17 cellular contexts compared by ENCODE assay signal in genomic region chr6:143696327-143697000, GRCh38. TPM values are rescaled to one million over a fixed set of nuclear protein-coding genes. Genes with fewer than 3 reads are reported as not detected.
A peak's percentile ranks its signal among the peaks of the same experiment; 100 is the strongest.
DNase-seq lines count a peak whose midpoint lies in the region; ATAC-seq and TF ChIP-seq lines count a peak whose summit lies in the region.
"Had no signal": no experiment of that assay in that cellular context is flagged by ENCODE, and none has a peak within 500 bp of the region (broad histone marks: within the 10 kb centered on the region; RNA-seq: fewer than 3 reads in every experiment).

No MANE protein-coding gene starts in this region.

- H3K4me1 ChIP-seq in right atrium auricular region (peaks cover 0 to 73% of the 10 kb centered on the region in 2 donors), esophagus muscularis mucosa (peaks cover 76 to 97% (median 96%) of the 10 kb centered on the region in 4 donors), osteoblast (ENCODE audit: insufficient read depth, low read length) (peaks cover 26% of the 10 kb centered on the region), uterus (peaks cover 0 to 18% of the 10 kb centered on the region in 2 donors)

- TF ChIP-seq EP300 in esophagus muscularis mucosa (IDR thresholded peaks at IDR 0.05) = no peak

- POLR2A ChIA-PET in activated CD4-positive, alpha-beta memory T cell treated with anti-CD3 and anti-CD28 coated beads for 36 hours (lab: Charles Lee) = interaction anchor here (0.6 kb wide), 1 partner anchor 63 kb away, joined by 3 read pairs; no protein-coding TSS in a partner anchor

- H3K4me3 Mint-ChIP-seq in activated CD4-positive, alpha-beta memory T cell treated with anti-CD3 and anti-CD28 coated beads for 36 hours = no peak overlapping the region
- no peak overlapping the region for H3K4me3 Mint-ChIP-seq in activated T-helper 2 cell treated with anti-CD3 and anti-CD28 coated beads, Interferon-gamma antibody, Interleukin-2, Interleukin-4, amounts not matched to agents 10 μg/mL and 5 μg/mL and 100 μg/mL, durations not matched to agents 14 hours and 24 hours and 36 hours (ENCODE audit: low read depth)
- H3K4me3 Mint-ChIP-seq: activated CD8-positive, alpha-beta T cell treated with anti-CD3 and anti-CD28 coated beads, Interleukin-2, amount 10 ng/mL, durations not matched to agents 7 days and 5 days; activated T-helper 17 cell treated with anti-CD3 and anti-CD28 coated beads, Interleukin-2, amount 50 U/mL, for 72 hours had no signal

- no peaks in the 10 kb centered on the region for H3K27me3 Mint-ChIP-seq in activated CD4-positive, alpha-beta memory T cell treated with anti-CD3 and anti-CD28 coated beads for 36 hours
- H3K27me3 Mint-ChIP-seq in activated T-helper 2 cell treated with anti-CD3 and anti-CD28 coated beads, Interferon-gamma antibody, Interleukin-2, Interleukin-4, amounts not matched to agents 10 μg/mL and 5 μg/mL and 100 μg/mL, durations not matched to agents 14 hours and 24 hours and 36 hours (ENCODE audit: low read depth) = no peaks in the 10 kb centered on the region
- H3K27me3 Mint-ChIP-seq: activated T-helper 17 cell treated with anti-CD3 and anti-CD28 coated beads, Interleukin-2, amount 50 U/mL, for 72 hours had no signal

- H3K36me3 ChIP-seq in right atrium auricular region = no peaks in the 10 kb centered on the region
- no peaks in the 10 kb centered on the region for H3K36me3 ChIP-seq in esophagus muscularis mucosa
- no peaks in the 10 kb centered on the region for H3K36me3 ChIP-seq in osteoblast (ENCODE audit: insufficient read depth, low read length)
- H3K36me3 ChIP-seq in uterus = no peaks in the 10 kb centered on the region
- H3K36me3 ChIP-seq: ovary had no signal

- intact Hi-C loops in Right ventricle myocardium superior (cut with DNase I) = no loop called here
- intact Hi-C loops in esophagus muscularis mucosa (cut with DNase I) = no loop called here
- intact Hi-C loops in uterus (cut with DNase I; ENCODE audit: low total_unique reads) = no loop called here
- intact Hi-C loops in activated CD4-positive, alpha-beta memory T cell treated with anti-CD3 and anti-CD28 coated beads for 36 hours (cut with micrococcal nuclease) = no loop called here
- intact Hi-C loops in activated T-helper 2 cell treated with anti-CD3 and anti-CD28 coated beads, Interferon-gamma antibody, Interleukin-2, Interleukin-4, amounts not matched to agents 10 μg/mL and 5 μg/mL and 100 μg/mL, durations not matched to agents 14 hours and 24 hours and 36 hours (cut with micrococcal nuclease) = no loop called here

- no peak overlapping the region for H3K27ac Mint-ChIP-seq in activated CD4-positive, alpha-beta memory T cell treated with anti-CD3 and anti-CD28 coated beads for 36 hours
- no peak overlapping the region for H3K27ac Mint-ChIP-seq in activated T-helper 2 cell treated with anti-CD3 and anti-CD28 coated beads, Interferon-gamma antibody, Interleukin-2, Interleukin-4, amounts not matched to agents 10 μg/mL and 5 μg/mL and 100 μg/mL, durations not matched to agents 14 hours and 24 hours and 36 hours
- H3K27ac Mint-ChIP-seq: activated CD8-positive, alpha-beta T cell treated with anti-CD3 and anti-CD28 coated beads, Interleukin-2, amount 10 ng/mL, durations not matched to agents 7 days and 5 days; activated T-helper 17 cell treated with anti-CD3 and anti-CD28 coated beads, Interleukin-2, amount 50 U/mL, for 72 hours had no signal

- DNase-seq in right atrium auricular region (ENCODE audit: low spot score) (no peak), Right ventricle myocardium superior (no peak), esophagus muscularis mucosa (ENCODE audit: extremely low spot score) (no peak), osteoblast (ENCODE audit: insufficient read length, low spot score, missing footprints) (no peak), uterus (no peak)
- no peak for DNase-seq in activated CD4-positive, alpha-beta memory T cell treated with anti-CD3 and anti-CD28 coated beads for 36 hours
- no peak for DNase-seq in activated T-helper 2 cell treated with anti-CD3 and anti-CD28 coated beads, Interferon-gamma antibody, Interleukin-2, Interleukin-4, amounts not matched to agents 10 μg/mL and 5 μg/mL and 100 μg/mL, durations not matched to agents 14 hours and 24 hours and 36 hours (ENCODE audit: low spot score)
- no peak for DNase-seq in activated T-cell treated with anti-CD3 and anti-CD28 coated beads, Interleukin-2, amount 50 U/mL, for 1 hour
- DNase-seq: ACHN; activated CD8-positive, alpha-beta T cell treated with anti-CD3 and anti-CD28 coated beads, Interleukin-2, amount 10 ng/mL, durations not matched to agents 7 days and 5 days; amygdala; NCI-H1694; ovary; stimulated activated CD4-positive, alpha-beta T cell treated with anti-CD3 and anti-CD28 coated beads, Interleukin-15, amount 100 ng/mL, for 24 hours had no signal

- H2AFZ ChIP-seq in osteoblast (ENCODE audit: low read length) = no peak overlapping the region

- H4K20me1 ChIP-seq in osteoblast (ENCODE audit: insufficient read depth, low read length) = peaks cover 12% of the 10 kb centered on the region

- H3K4me3 ChIP-seq in right atrium auricular region = no peak overlapping the region
- H3K4me3 ChIP-seq in esophagus muscularis mucosa = no peak overlapping the region
- H3K4me3 ChIP-seq in osteoblast (ENCODE audit: insufficient read depth, low read length) = no peak overlapping the region
- no peak overlapping the region for H3K4me3 ChIP-seq in uterus
- H3K4me3 ChIP-seq: ovary had no signal

- CTCF ChIA-PET in activated CD4-positive, alpha-beta memory T cell treated with anti-CD3 and anti-CD28 coated beads for 36 hours (lab: Charles Lee) = no interaction called here

- peak overlapping the region; percentile 47 for H3K4me2 ChIP-seq in osteoblast (ENCODE audit: insufficient read depth, low read length)
- H3K4me2 ChIP-seq: KMS-11 had no signal

- peak overlapping the region; percentile 16 to 30 for H3K27ac ChIP-seq in right atrium auricular region
- peak overlapping the region; percentile 20 to 55 (median 52) for H3K27ac ChIP-seq in esophagus muscularis mucosa (replicated peaks in 1 of 4)
- peak overlapping the region; percentile 23 for H3K27ac ChIP-seq in osteoblast (ENCODE audit: low read depth, low read length)
- H3K27ac ChIP-seq in uterus = peak overlapping the region; percentile 33 to 58
- H3K27ac ChIP-seq: KMS-11 had no signal

- TF ChIP-seq CTCF in right atrium auricular region (IDR thresholded peaks at IDR 0.05) (no peak), esophagus muscularis mucosa (IDR thresholded peaks at IDR 0.05) (no peak), osteoblast (IDR thresholded peaks at IDR 0.05; ENCODE audit: extremely low read depth, low read depth, low read length) (no peak), uterus (IDR thresholded peaks at IDR 0.05) (no peak)

- no peak for ATAC-seq in Right ventricle myocardium superior (ENCODE audit: poor library complexity)
- ATAC-seq: activated CD8-positive, alpha-beta T cell treated with anti-CD3 and anti-CD28 coated beads, Interleukin-2, amount 10 ng/mL, durations not matched to agents 7 days and 5 days; activated T-helper 17 cell treated with anti-CD3 and anti-CD28 coated beads, Interleukin-2, amount 50 U/mL, for 72 hours; HCT116 had no signal

- H3K36me3 Mint-ChIP-seq in activated CD4-positive, alpha-beta memory T cell treated with anti-CD3 and anti-CD28 coated beads for 36 hours = no peaks in the 10 kb centered on the region
- H3K36me3 Mint-ChIP-seq in activated T-helper 2 cell treated with anti-CD3 and anti-CD28 coated beads, Interferon-gamma antibody, Interleukin-2, Interleukin-4, amounts not matched to agents 10 μg/mL and 5 μg/mL and 100 μg/mL, durations not matched to agents 14 hours and 24 hours and 36 hours (ENCODE audit: low read depth) = no peaks in the 10 kb centered on the region

- peaks cover 48% of the 10 kb centered on the region for H3K4me1 Mint-ChIP-seq in activated CD4-positive, alpha-beta memory T cell treated with anti-CD3 and anti-CD28 coated beads for 36 hours (ENCODE audit: low read depth)
- peaks cover 29% of the 10 kb centered on the region for H3K4me1 Mint-ChIP-seq in activated T-helper 2 cell treated with anti-CD3 and anti-CD28 coated beads, Interferon-gamma antibody, Interleukin-2, Interleukin-4, amounts not matched to agents 10 μg/mL and 5 μg/mL and 100 μg/mL, durations not matched to agents 14 hours and 24 hours and 36 hours (ENCODE audit: low read depth)

- H3K9me3 Mint-ChIP-seq in activated CD4-positive, alpha-beta memory T cell treated with anti-CD3 and anti-CD28 coated beads for 36 hours = no peaks in the 10 kb centered on the region
- H3K9me3 Mint-ChIP-seq in activated T-helper 2 cell treated with anti-CD3 and anti-CD28 coated beads, Interferon-gamma antibody, Interleukin-2, Interleukin-4, amounts not matched to agents 10 μg/mL and 5 μg/mL and 100 μg/mL, durations not matched to agents 14 hours and 24 hours and 36 hours = no peaks in the 10 kb centered on the region
- H3K9me3 Mint-ChIP-seq: activated T-helper 17 cell treated with anti-CD3 and anti-CD28 coated beads, Interleukin-2, amount 50 U/mL, for 72 hours had no signal

- TF ChIP-seq POLR2A in esophagus muscularis mucosa (IDR thresholded peaks at IDR 0.05; ENCODE audit: low read depth) (no peak), uterus (IDR thresholded peaks at IDR 0.05) (no peak)

- WGBS in esophagus muscularis mucosa = 59% methylated on average over 2 of the region's 2 CpGs

- H3K9me3 ChIP-seq in right atrium auricular region (no peaks in the 10 kb centered on the region), esophagus muscularis mucosa (no peaks in the 10 kb centered on the region), osteoblast (ENCODE audit: low read depth, low read length) (no peaks in the 10 kb centered on the region), uterus (no peaks in the 10 kb centered on the region)
- H3K9me3 ChIP-seq: ovary had no signal

- H3K27me3 ChIP-seq in right atrium auricular region = no peaks in the 10 kb centered on the region
- no peaks in the 10 kb centered on the region for H3K27me3 ChIP-seq in esophagus muscularis mucosa
- no peaks in the 10 kb centered on the region for H3K27me3 ChIP-seq in osteoblast (ENCODE audit: insufficient read depth, low read length)
- H3K27me3 ChIP-seq in uterus = no peaks in the 10 kb centered on the region
- H3K27me3 ChIP-seq: ovary had no signal

- H3K79me2 ChIP-seq in osteoblast (ENCODE audit: insufficient read depth, low read length) = peaks cover 74% of the 10 kb centered on the region

RNA-seq across cellular contexts. Expression of gene PHACTR2, which starts 18.7 kb away (rescaled TPM):
- total RNA-seq in right atrium auricular region (10 to 100 TPM; 47.6 to 54.4 TPM), Right ventricle myocardium superior (70.0 TPM), esophagus muscularis mucosa (100 to 1,000 TPM in 1 of 4 donors, 10 to 100 TPM in 3; 71.0 to 127 (median 82.7) TPM), osteoblast (71.7 and 76.9 TPM in 2 replicates), uterus (100 to 1,000 TPM in 1 of 4 donors, 10 to 100 TPM in 3; 78.2 to 145 (median 90.1) TPM)
- 10 to 100 TPM; 26.1 to 28.1 TPM for total RNA-seq in activated CD4-positive, alpha-beta memory T cell treated with anti-CD3 and anti-CD28 coated beads for 36 hours
- total RNA-seq in activated T-helper 2 cell treated with anti-CD3 and anti-CD28 coated beads, Interferon-gamma antibody, Interleukin-2, Interleukin-4, amounts not matched to agents 10 μg/mL and 5 μg/mL and 100 μg/mL, durations not matched to agents 14 hours and 24 hours and 36 hours = 41.0 and 45.4 TPM in 2 replicates
